ENCODE assay signal across 28 cellular contexts in the genomic region with DNA sequence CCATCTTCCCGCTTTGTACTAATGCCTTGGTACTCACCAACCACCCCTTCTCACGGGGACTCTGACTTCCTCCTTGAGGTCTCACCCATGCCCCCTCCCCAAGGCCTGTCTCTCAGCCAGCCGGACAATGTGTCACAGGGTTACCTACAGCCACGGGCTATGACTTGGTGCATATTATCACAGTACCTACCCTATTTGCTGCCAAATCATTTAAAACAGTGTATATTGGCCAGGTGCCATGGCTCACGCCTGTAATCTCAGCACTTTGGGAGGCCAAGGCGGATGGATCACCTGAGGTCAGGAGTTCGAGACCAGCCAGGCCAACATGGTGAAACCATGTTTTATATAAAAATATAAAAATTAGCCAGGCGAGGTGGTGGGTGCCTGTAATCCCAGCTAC.
"Had no signal": no experiment of that assay in that cellular context is flagged by ENCODE, and none has a peak within 500 bp of the region (broad histone marks: within the 10 kb centered on the region; RNA-seq: fewer than 3 reads in every experiment).

No MANE protein-coding gene starts in this region.

- H3K9me3 Mint-ChIP-seq: activated CD4-positive, alpha-beta memory T cell treated with anti-CD3 and anti-CD28 coated beads, Interleukin-2, amount 10 ng/mL, durations not matched to agents 7 days and 5 days; activated naive CD4-positive, alpha-beta T cell treated with anti-CD3 and anti-CD28 coated beads, Interleukin-2, amount 10 ng/mL, durations not matched to agents 7 days and 5 days; activated T-cell treated with anti-CD3 and anti-CD28 coated beads, Interleukin-2, amount 50 U/mL, for 24 hours; activated T-cell treated with anti-CD3 and anti-CD28 coated beads, Interleukin-2, amount 50 U/mL, for 72 hours; brain; dendritic cell treated with granulocyte-macrophage colony-stimulating factor and Interleukin-4, amounts not matched to agents 40 ng/mL and 50 ng/mL, for 4 days; endodermal cell had no signal

- H3K9me3 ChIP-seq: ascending aorta, breast epithelium had no signal

- H3K4me3 ChIP-seq: ascending aorta, breast epithelium, cardiac muscle cell, coronary artery, dorsolateral prefrontal cortex had no signal

- DNase-seq: activated CD4-positive, alpha-beta memory T cell treated with anti-CD3 and anti-CD28 coated beads, Interleukin-2, amount 10 ng/mL, durations not matched to agents 7 days and 5 days; activated CD4-positive, alpha-beta T cell treated with anti-CD3 and anti-CD28 coated beads for 36 hours; activated CD4-positive, alpha-beta T cell treated with anti-CD3 and anti-CD28 coated beads, Interleukin-2, amount 10 ng/mL, durations not matched to agents 24 days and 14 days; activated CD4-positive, CD25-positive, alpha-beta regulatory T cell; activated CD4-positive, CD25-positive, alpha-beta regulatory T cell treated with anti-CD3 and anti-CD28 coated beads, Interleukin-2, amount 50 U/mL, for 72 hours; activated CD8-positive, alpha-beta memory T cell treated with anti-CD3 and anti-CD28 coated beads, Interleukin-2, amount 50 U/mL, for 48 hours; activated gamma-delta T cell; activated naive CD4-positive, alpha-beta T cell; activated naive CD4-positive, alpha-beta T cell treated with anti-CD3 and anti-CD28 coated beads, Interleukin-2, amount 10 ng/mL, durations not matched to agents 7 days and 5 days; activated naive CD8-positive, alpha-beta T cell treated with anti-CD3 and anti-CD28 coated beads, Interleukin-2, amount 10 ng/mL, durations not matched to agents 7 days and 5 days; activated T-cell treated with anti-CD3 and anti-CD28 coated beads for 4 hours; activated T-cell treated with anti-CD3 and anti-CD28 coated beads, Interleukin-2, amount 50 U/mL, for 24 hours; activated T-cell treated with anti-CD3 and anti-CD28 coated beads, Interleukin-2, amount 50 U/mL, for 72 hours; central memory CD4-positive, alpha-beta T cell; cerebellar nuclear complex; dorsolateral prefrontal cortex; effector memory CD4-positive, alpha-beta T cell; endodermal cell; foreskin fibroblast; head of caudate nucleus; T-helper 2 cell had no signal

- H3K4me1 Mint-ChIP-seq: activated CD4-positive, alpha-beta memory T cell treated with anti-CD3 and anti-CD28 coated beads, Interleukin-2, amount 10 ng/mL, durations not matched to agents 7 days and 5 days; activated CD4-positive, alpha-beta T cell treated with anti-CD3 and anti-CD28 coated beads for 36 hours; activated naive CD4-positive, alpha-beta T cell treated with anti-CD3 and anti-CD28 coated beads, Interleukin-2, amount 10 ng/mL, durations not matched to agents 7 days and 5 days; activated naive CD8-positive, alpha-beta T cell treated with anti-CD3 and anti-CD28 coated beads, Interleukin-2, amount 10 ng/mL, durations not matched to agents 7 days and 5 days had no signal

- H3K27ac Mint-ChIP-seq: activated CD4-positive, alpha-beta memory T cell treated with anti-CD3 and anti-CD28 coated beads, Interleukin-2, amount 10 ng/mL, durations not matched to agents 7 days and 5 days; activated CD4-positive, alpha-beta T cell treated with anti-CD3 and anti-CD28 coated beads for 36 hours; activated CD4-positive, alpha-beta T cell treated with anti-CD3 and anti-CD28 coated beads, Interleukin-2, amount 10 ng/mL, durations not matched to agents 24 days and 14 days; activated naive CD4-positive, alpha-beta T cell treated with anti-CD3 and anti-CD28 coated beads, Interleukin-2, amount 10 ng/mL, durations not matched to agents 7 days and 5 days; activated naive CD4-positive, alpha-beta T cell treated with anti-CD3 and anti-CD28 coated beads, Interleukin-2, amount 50 U/mL, for 72 hours; activated naive CD8-positive, alpha-beta T cell treated with anti-CD3 and anti-CD28 coated beads, Interleukin-2, amount 10 ng/mL, durations not matched to agents 7 days and 5 days; activated T-cell treated with anti-CD3 and anti-CD28 coated beads, Interleukin-2, amount 50 U/mL, for 24 hours; activated T-cell treated with anti-CD3 and anti-CD28 coated beads, Interleukin-2, amount 50 U/mL, for 72 hours; brain had no signal

- H3K4me3 Mint-ChIP-seq: activated CD4-positive, alpha-beta memory T cell treated with anti-CD3 and anti-CD28 coated beads, Interleukin-2, amount 10 ng/mL, durations not matched to agents 7 days and 5 days; activated CD4-positive, alpha-beta T cell treated with anti-CD3 and anti-CD28 coated beads for 36 hours; activated CD4-positive, alpha-beta T cell treated with anti-CD3 and anti-CD28 coated beads, Interleukin-2, amount 10 ng/mL, durations not matched to agents 24 days and 14 days; activated naive CD4-positive, alpha-beta T cell treated with anti-CD3 and anti-CD28 coated beads, Interleukin-2, amount 10 ng/mL, durations not matched to agents 7 days and 5 days; activated naive CD8-positive, alpha-beta T cell treated with anti-CD3 and anti-CD28 coated beads, Interleukin-2, amount 10 ng/mL, durations not matched to agents 7 days and 5 days; activated T-cell treated with anti-CD3 and anti-CD28 coated beads, Interleukin-2, amount 50 U/mL, for 24 hours; activated T-cell treated with anti-CD3 and anti-CD28 coated beads, Interleukin-2, amount 50 U/mL, for 72 hours; brain; endodermal cell had no signal

- H3K36me3 ChIP-seq: ascending aorta, breast epithelium, cardiac muscle cell had no signal

- H3K27me3 Mint-ChIP-seq: activated CD4-positive, alpha-beta memory T cell treated with anti-CD3 and anti-CD28 coated beads, Interleukin-2, amount 10 ng/mL, durations not matched to agents 7 days and 5 days; activated CD4-positive, alpha-beta T cell treated with anti-CD3 and anti-CD28 coated beads for 36 hours; activated CD4-positive, alpha-beta T cell treated with anti-CD3 and anti-CD28 coated beads, Interleukin-2, amount 10 ng/mL, durations not matched to agents 24 days and 14 days; activated naive CD4-positive, alpha-beta T cell treated with anti-CD3 and anti-CD28 coated beads, Interleukin-2, amount 10 ng/mL, durations not matched to agents 7 days and 5 days; activated naive CD8-positive, alpha-beta T cell treated with anti-CD3 and anti-CD28 coated beads, Interleukin-2, amount 10 ng/mL, durations not matched to agents 7 days and 5 days; activated T-cell treated with anti-CD3 and anti-CD28 coated beads, Interleukin-2, amount 50 U/mL, for 24 hours; brain; dendritic cell treated with granulocyte-macrophage colony-stimulating factor and Interleukin-4, amounts not matched to agents 40 ng/mL and 50 ng/mL, for 4 days had no signal

- H3K36me3 Mint-ChIP-seq: activated naive CD4-positive, alpha-beta T cell treated with anti-CD3 and anti-CD28 coated beads, Interleukin-2, amount 10 ng/mL, durations not matched to agents 7 days and 5 days; activated naive CD4-positive, alpha-beta T cell treated with anti-CD3 and anti-CD28 coated beads, Interleukin-2, amount 50 U/mL, for 72 hours; activated naive CD8-positive, alpha-beta T cell treated with anti-CD3 and anti-CD28 coated beads, Interleukin-2, amount 10 ng/mL, durations not matched to agents 7 days and 5 days; brain had no signal

- H3K4me1 ChIP-seq: breast epithelium had no signal

- H3K27ac ChIP-seq: ascending aorta, breast epithelium, cardiac muscle cell, coronary artery, dorsolateral prefrontal cortex had no signal

- H3K27me3 ChIP-seq: ascending aorta, breast epithelium, cardiac muscle cell, dorsolateral prefrontal cortex had no signal
